ENCODE assay signal across 11 cellular contexts in the genomic region with DNA sequence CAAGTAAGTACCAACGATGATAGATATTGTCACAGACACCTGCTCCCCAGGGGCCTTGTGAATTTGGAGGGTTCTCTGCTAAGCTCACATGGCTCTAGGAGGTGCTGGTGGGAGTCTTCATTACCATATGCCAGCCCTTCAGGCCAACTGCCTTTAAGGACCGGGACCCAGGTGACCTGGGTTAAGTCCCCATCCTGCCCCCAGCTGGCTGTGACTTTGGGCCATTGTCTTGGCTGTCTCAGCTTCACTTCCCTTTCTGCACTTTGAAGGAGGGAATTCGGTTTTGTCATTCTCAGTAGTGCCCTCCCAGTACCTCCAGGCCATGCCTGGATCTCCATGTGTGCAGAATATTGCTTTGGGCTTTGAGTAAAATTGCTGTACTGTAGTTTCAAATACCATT.
DNase-seq lines count a peak whose midpoint lies in the region; ATAC-seq, FAIRE-seq and TF ChIP-seq lines count a peak whose summit lies in the region.
"Had no signal": no experiment of that assay in that cellular context is flagged by ENCODE, and none has a peak within 500 bp of the region (broad histone marks: within the 10 kb centered on the region; RNA-seq: fewer than 3 reads in every experiment).

No MANE protein-coding gene starts in this region.

- dilution Hi-C loops in keratinocyte (cut with MboI; ENCODE audit: extremely low pct_ligation_motif_present, low sequenced_read_pairs) = no loop called here

- no peak for DNase-seq in stimulated activated naive CD8-positive, alpha-beta T cell treated with anti-CD3 and anti-CD28 coated beads, Interleukin-15, Interleukin-2, amounts not matched to agents 100 U/mL and 50 U/mL, for 24 hours
- DNase-seq in T-cell (no peak), keratinocyte (ENCODE audit: low read depth, low spot score) (no peak), DMS 273 (lab: John Stamatoyannopoulos, UW; ENCODE audit: unreplicated experiment) (no peak), OCI-M2 (lab: John Stamatoyannopoulos, UW; ENCODE audit: unreplicated experiment) (no peak), vagina (ENCODE audit: extremely low spot score in 2 of 2) (no peak), C1 segment of cervical spinal cord (lab: John Stamatoyannopoulos, UW) (no peak)
- DNase-seq: Caco-2, NCI-H187 treated with DMSO at 0.1 percent for 48 hours had no signal

- FAIRE-seq in keratinocyte (lab: Jason Lieb, UNC) = no peak

- H3K36me3 Mint-ChIP-seq in stimulated activated naive CD8-positive, alpha-beta T cell treated with anti-CD3 and anti-CD28 coated beads, Interleukin-15, Interleukin-2, amounts not matched to agents 100 ng/mL and 50 ng/mL, for 24 hours (ENCODE audit: low read depth) = peaks cover 73% of the 10 kb centered on the region
- H3K36me3 Mint-ChIP-seq in T-cell = peaks cover 48% of the 10 kb centered on the region

- H3K9me1 ChIP-seq in keratinocyte (ENCODE audit: control insufficient read depth, extremely low read depth, insufficient read depth, low read length) = peaks cover 15% of the 10 kb centered on the region

- H3K27ac Mint-ChIP-seq in stimulated activated naive CD8-positive, alpha-beta T cell treated with anti-CD3 and anti-CD28 coated beads, Interleukin-15, Interleukin-2, amounts not matched to agents 100 ng/mL and 50 ng/mL, for 24 hours = peak overlapping the region; percentile 98
- peak overlapping the region; percentile 90 to 94 for H3K27ac Mint-ChIP-seq in T-cell

- no peak overlapping the region for H2AFZ ChIP-seq in keratinocyte (ENCODE audit: control insufficient read depth, low read length)

- TF ChIP-seq CTCF in keratinocyte (optimal IDR thresholded peaks at IDR 0.05 in 1 of 3, IDR thresholded peaks at IDR 0.05 in 1 of 3, conservative IDR thresholded peaks at IDR 0.05 in 1 of 3; ENCODE audit: extremely low read depth in 1 of 3, insufficient read depth in 2 of 3, low read length in 3 of 3) (no peak), vagina (IDR thresholded peaks at IDR 0.05) (no peak)

- intact Hi-C loops in vagina (cut with DNase I) = no loop called here

- no peak for TF ChIP-seq POLR2A in vagina (IDR thresholded peaks at IDR 0.05)

- H3K4me3 ChIP-seq in keratinocyte (ENCODE audit: control insufficient read depth in 2 of 3, extremely low read depth in 1 of 3, insufficient read depth in 2 of 3, low read depth in 1 of 3, low read length in 3 of 3) (no peak overlapping the region), vagina (no peak overlapping the region)

- H3K9me3 ChIP-seq in keratinocyte (ENCODE audit: control insufficient read depth, low read depth, low read length) (no peaks in the 10 kb centered on the region), vagina (no peaks in the 10 kb centered on the region)
- H3K9me3 ChIP-seq: Caco-2 had no signal

- H3K36me3 ChIP-seq in keratinocyte (ENCODE audit: control insufficient read depth in 2 of 2, extremely low read depth in 1 of 2, insufficient read depth in 2 of 2, low read length in 2 of 2) (peaks cover 21 to 45% of the 10 kb centered on the region in 2 experiments), vagina (peaks cover 0 to 56% of the 10 kb centered on the region in 2 donors)

- POLR2A ChIA-PET in T-cell (lab: Charles Lee) = no interaction called here

- H3K79me2 ChIP-seq in keratinocyte (ENCODE audit: control insufficient read depth, insufficient read depth, low read length) = peaks cover 41% of the 10 kb centered on the region

- no peak for ATAC-seq in stimulated activated naive CD8-positive, alpha-beta T cell treated with anti-CD3 and anti-CD28 coated beads, Interleukin-15, Interleukin-2, amounts not matched to agents 100 U/mL and 50 U/mL, for 24 hours
- no peak for ATAC-seq in T-cell (replicated peaks in 1 of 4)

- H3K27ac ChIP-seq in keratinocyte (ENCODE audit: control insufficient read depth, insufficient read depth, low read length) (peak overlapping the region; percentile 74), vagina (no peak overlapping the region)

- H3K27me3 Mint-ChIP-seq in stimulated activated naive CD8-positive, alpha-beta T cell treated with anti-CD3 and anti-CD28 coated beads, Interleukin-15, Interleukin-2, amounts not matched to agents 100 ng/mL and 50 ng/mL, for 24 hours = no peaks in the 10 kb centered on the region
- no peaks in the 10 kb centered on the region for H3K27me3 Mint-ChIP-seq in T-cell

- H3K27me3 ChIP-seq in keratinocyte (ENCODE audit: control insufficient read depth, extremely low read depth, insufficient read depth, low read length) (no peaks in the 10 kb centered on the region), vagina (no peaks in the 10 kb centered on the region)

- H3K9me3 Mint-ChIP-seq in stimulated activated naive CD8-positive, alpha-beta T cell treated with anti-CD3 and anti-CD28 coated beads, Interleukin-15, Interleukin-2, amounts not matched to agents 100 ng/mL and 50 ng/mL, for 24 hours = no peaks in the 10 kb centered on the region
- H3K9me3 Mint-ChIP-seq in T-cell = no peaks in the 10 kb centered on the region
- H3K9me3 Mint-ChIP-seq: nephron had no signal

- H3K4me1 ChIP-seq in keratinocyte (ENCODE audit: control insufficient read depth, extremely low read depth, insufficient read depth, low read length) (peaks cover 43% of the 10 kb centered on the region), vagina (peaks cover 23% of the 10 kb centered on the region)
- H3K4me1 ChIP-seq: Caco-2 had no signal

- no peak overlapping the region for H3K4me2 ChIP-seq in keratinocyte (ENCODE audit: control insufficient read depth, extremely low read depth, insufficient read depth, low read depth, low read length)

- no peak overlapping the region for H3K9ac ChIP-seq in keratinocyte (ENCODE audit: control insufficient read depth, extremely low read depth, insufficient read depth, low read length)

- H3K4me3 Mint-ChIP-seq in stimulated activated naive CD8-positive, alpha-beta T cell treated with anti-CD3 and anti-CD28 coated beads, Interleukin-15, Interleukin-2, amounts not matched to agents 100 ng/mL and 50 ng/mL, for 24 hours = no peak overlapping the region
- H3K4me3 Mint-ChIP-seq in T-cell = no peak overlapping the region
- H3K4me3 Mint-ChIP-seq: nephron had no signal

- CTCF ChIA-PET in T-cell (lab: Charles Lee) = no interaction called here

- peaks cover 11% of the 10 kb centered on the region for H4K20me1 ChIP-seq in keratinocyte (ENCODE audit: control insufficient read depth, extremely low read depth, insufficient read depth, low read length)

- H3K4me1 Mint-ChIP-seq in stimulated activated naive CD8-positive, alpha-beta T cell treated with anti-CD3 and anti-CD28 coated beads, Interleukin-15, Interleukin-2, amounts not matched to agents 100 ng/mL and 50 ng/mL, for 24 hours (ENCODE audit: low read depth) = peaks cover 76% of the 10 kb centered on the region
- H3K4me1 Mint-ChIP-seq in T-cell = peaks cover 59 to 61% (median 59%) of the 10 kb centered on the region in 3 donors
